Comparison of ENCODE assay signal across 11 cellular contexts in genomic region chr11:92227233-92227593, GRCh38. TPM values are rescaled to one million over a fixed set of nuclear protein-coding genes. Genes with fewer than 3 reads are reported as not detected.
DNase-seq lines count a peak whose midpoint lies in the region; ATAC-seq and TF ChIP-seq lines count a peak whose summit lies in the region.
"Had no signal": no experiment of that assay in that cellular context is flagged by ENCODE, and none has a peak within 500 bp of the region (broad histone marks: within the 10 kb centered on the region; RNA-seq: fewer than 3 reads in every experiment).

No MANE protein-coding gene starts in this region.

- no peak for TF ChIP-seq POLR2A in stomach (IDR thresholded peaks at IDR 0.05)

- H3K36me3 ChIP-seq in HEK293 (ENCODE audit: control insufficient read depth in 2 of 2, insufficient read depth in 1 of 2, low read length in 2 of 2) (no peaks in the 10 kb centered on the region), SK-N-MC (ENCODE audit: insufficient read depth, low read length) (no peaks in the 10 kb centered on the region), stomach (no peaks in the 10 kb centered on the region)

- intact Hi-C loops in stomach (cut with DNase I; ENCODE audit: low total_unique reads): no loop called here

- POLR2A ChIA-PET in HEK293 (lab: Yijun Ruan, JAX): interaction anchor here (1.1 kb wide), 1 partner anchor 148 kb away, joined by 5 read pairs; no protein-coding TSS in a partner anchor

- CTCF ChIA-PET in HEK293 (lab: Yijun Ruan, JAX): interaction anchor here (0.6 to 1.6 kb wide), 4 partner anchors 148 to 743 kb away, joined by 3 to 4 read pairs (median 3); no protein-coding TSS in a partner anchor

- H3K27me3 ChIP-seq in stomach (peaks cover 3 to 69% (median 38%) of the 10 kb centered on the region in 3 donors), foreskin keratinocyte (peaks cover 88% of the 10 kb centered on the region)

- WGBS in stomach, 5 donors: 5 to 8% (median 7%) methylated on average over 12 of the region's 12 CpGs

- H3K4me3 ChIP-seq in HEK293 (ENCODE audit: low read depth, low read length): peak overlapping the region; percentile 71
- H3K4me3 ChIP-seq in SK-N-MC: peak overlapping the region; percentile 79
- peak overlapping the region; percentile 51 to 61 (median 53) for H3K4me3 ChIP-seq in stomach

- no peak overlapping the region for H3K9ac ChIP-seq in SK-N-MC (ENCODE audit: insufficient read length)

- H3K27ac ChIP-seq in HEK293 (ENCODE audit: extremely low read depth, low read depth, low read length) (peak overlapping the region; percentile 92), SK-N-MC (no peak overlapping the region), stomach (peak overlapping the region in 3 of 5 donors; percentile 25 to 80 (median 61)), foreskin keratinocyte (no peak overlapping the region)

- no peak for DNase-seq in SK-N-MC (ENCODE audit: low read depth, low spot score)
- peak; percentile 26 for DNase-seq in iPS-NIHi11 (ENCODE audit: low spot score)
- DNase-seq in stomach: no peak
- no peak for DNase-seq in foreskin keratinocyte
- no peak for DNase-seq in amniotic stem cell (lab: John Stamatoyannopoulos, UW)
- DNase-seq: activated CD4-positive, alpha-beta memory T cell treated with anti-CD3 and anti-CD28 coated beads for 36 hours; naive B cell; NCI-H187 treated with DMSO at 0.1 percent for 48 hours; SIG-M5 had no signal

- TF ChIP-seq EP300 in stomach (IDR thresholded peaks at IDR 0.05): no peak

- H3K9me3 ChIP-seq in HEK293 (ENCODE audit: control insufficient read depth, insufficient read depth, low read depth, low read length): no peaks in the 10 kb centered on the region
- H3K9me3 ChIP-seq in SK-N-MC (ENCODE audit: low read depth, low read length): no peaks in the 10 kb centered on the region
- H3K9me3 ChIP-seq in stomach: no peaks in the 10 kb centered on the region

- H3K4me1 ChIP-seq in HEK293 (ENCODE audit: control insufficient read depth, insufficient read depth, low read length) (peaks cover 15% of the 10 kb centered on the region), stomach (peaks cover 24 to 56% (median 42%) of the 10 kb centered on the region in 4 donors), foreskin keratinocyte (no peaks in the 10 kb centered on the region)

- no peak for TF ChIP-seq CTCF in HEK293 (tag by site-specific recombination; IDR thresholded peaks at IDR 0.05)
- no peak for TF ChIP-seq CTCF in stomach (IDR thresholded peaks at IDR 0.05)
- no peak for TF ChIP-seq CTCF in foreskin keratinocyte (conservative IDR thresholded peaks at IDR 0.05)

- ATAC-seq in foreskin keratinocyte (no peak), HG03196 (IDR thresholded peaks at IDR 0.05; ENCODE audit: unreplicated experiment) (no peak)

TF ChIP-seq in HEK293, 187 proteins besides CTCF, POLR2A, EP300 and RAD21:
- TF ChIP-seq ZNF514 (tag by site-specific recombination; IDR thresholded peaks at IDR 0.05) (no peak), ZNF701 (tag by site-specific recombination; IDR thresholded peaks at IDR 0.05) (no peak), AEBP2 (tag by site-specific recombination; IDR thresholded peaks at IDR 0.05; ENCODE audit: borderline replicate concordance) (no peak), ZNF549 (tag by site-specific recombination; IDR thresholded peaks at IDR 0.05) (no peak), ZNF350 (tag by site-specific recombination; IDR thresholded peaks at IDR 0.05) (no peak), ZBTB44 (tag by site-specific recombination; IDR thresholded peaks at IDR 0.05) (no peak), ZNF221 (tag by site-specific recombination; IDR thresholded peaks at IDR 0.05; ENCODE audit: borderline replicate concordance) (no peak), ZNF266 (tag by site-specific recombination; IDR thresholded peaks at IDR 0.05; ENCODE audit: low read depth) (no peak), ZNF624 (tag by site-specific recombination; IDR thresholded peaks at IDR 0.05) (no peak), ZNF335 (tag by site-specific recombination; conservative IDR thresholded peaks at IDR 0.05) (peak; percentile 9; the same call in 1 of the 2 replicates), ZNF138 (tag by site-specific recombination; IDR thresholded peaks at IDR 0.05; ENCODE audit: borderline replicate concordance) (no peak), ZNF449 (tag by site-specific recombination; IDR thresholded peaks at IDR 0.05) (no peak), BCL6B (tag by site-specific recombination; IDR thresholded peaks at IDR 0.05) (no peak), ZNF677 (tag by site-specific recombination; IDR thresholded peaks at IDR 0.05) (no peak), ZNF366 (tag by site-specific recombination; conservative IDR thresholded peaks at IDR 0.05) (no peak), EGR2 (tag by site-specific recombination; IDR thresholded peaks at IDR 0.05; ENCODE audit: low read depth) (0 out of 2 replicates have a peak, but pooled peaks have one; percentile 3), ZBTB17 (tag by site-specific recombination; IDR thresholded peaks at IDR 0.05) (peak; percentile 94), GFI1B (tag by site-specific recombination; IDR thresholded peaks at IDR 0.05) (peak; percentile 8; the same call in 1 of the 2 replicates), ZNF473 (tag by site-specific recombination; IDR thresholded peaks at IDR 0.05) (no peak), ZBTB26 (tag by site-specific recombination; optimal IDR thresholded peaks at IDR 0.05) (no peak), ZNF416 (tag by site-specific recombination; IDR thresholded peaks at IDR 0.05) (no peak), ZNF433 (tag by site-specific recombination; IDR thresholded peaks at IDR 0.05; ENCODE audit: low read depth) (no peak), BCL11B (tag by site-specific recombination; IDR thresholded peaks at IDR 0.05; ENCODE audit: low read depth) (no peak), ZNF24 (tag by site-specific recombination; IDR thresholded peaks at IDR 0.05) (no peak)

RNA-seq across cellular contexts. Expression of gene FAT3, which starts 2.6 kb away (rescaled TPM):
- total RNA-seq in stomach (10 to 100 TPM in 3 of 5 donors, 1 to 10 TPM in 1, under 1 TPM in 1; under 0.01 to 54.3 (median 42.0) TPM), foreskin keratinocyte (0.44 and 0.46 TPM in 2 replicates)
- polyA plus RNA-seq in stomach (1 to 10 TPM in 1 of 3 donors, under 1 TPM in 2; 0.06 to 1.6 (median 0.15) TPM), foreskin keratinocyte (0.04 and 0.09 TPM in 2 replicates)
- total RNA-seq: activated CD4-positive, alpha-beta memory T cell treated with anti-CD3 and anti-CD28 coated beads for 36 hours had no signal

Comparison
In these comparisons a context has a peak if more than half of its experiments do, and no peak if none do; other contexts are left out.
1. H3K27ac ChIP-seq: peak in HEK293 (single experiment) and stomach (3 of 5); none in SK-N-MC (single experiment) and foreskin keratinocyte (single experiment).
2. Peak in every context shown above with its lines, with median percentiles within 50 percentile points of each other: H3K4me3 ChIP-seq.